1 cellular context compared by ENCODE assay signal in the genomic region with DNA sequence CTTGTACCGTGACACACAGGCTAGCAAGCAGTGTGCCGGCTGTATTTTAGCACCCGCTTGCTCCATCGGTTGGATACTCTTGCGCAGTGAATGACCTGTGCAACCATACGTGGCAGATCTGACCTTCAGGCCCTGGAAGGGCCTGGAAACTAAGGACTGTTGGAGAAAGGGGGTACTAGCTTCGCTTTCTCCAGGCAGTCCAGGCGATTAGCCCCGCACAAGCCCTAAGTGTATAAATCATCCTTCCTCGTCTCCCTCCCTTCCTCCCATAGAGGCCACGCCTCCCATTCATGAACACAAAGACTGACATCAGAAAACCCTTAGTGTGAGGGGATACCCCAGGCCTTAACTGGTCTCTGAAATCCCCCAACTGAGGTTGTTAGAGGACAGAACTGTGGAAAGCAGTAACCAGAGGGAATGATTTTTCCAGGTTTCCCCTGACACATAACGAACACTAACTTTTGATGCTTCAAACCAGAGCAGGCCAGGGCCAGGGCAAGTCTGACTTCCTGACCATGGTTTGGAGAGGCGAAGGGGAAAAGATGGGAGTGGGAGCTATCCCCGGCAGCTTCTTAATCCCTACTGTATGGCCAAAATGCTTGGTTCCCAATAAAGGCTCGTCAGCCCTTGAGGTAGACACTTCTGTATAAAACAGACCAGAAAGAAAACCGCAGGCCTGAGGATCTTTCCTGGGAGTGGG.
TF ChIP-seq lines count a peak whose summit lies in the region.

No MANE protein-coding gene starts in this region.

TF ChIP-seq in HepG2, 621 proteins besides CTCF, POLR2A, EP300 and RAD21:
- TF ChIP-seq ISL2 (CRISPR knock-in tag; IDR thresholded peaks at IDR 0.05) (no peak), ZNF136 (CRISPR knock-in tag; IDR thresholded peaks at IDR 0.05; ENCODE audit: low read depth) (0 out of 2 replicates have a peak, but pooled peaks have one; percentile 18), ZNF333 (CRISPR knock-in tag; IDR thresholded peaks at IDR 0.05; ENCODE audit: borderline replicate concordance) (0 out of 2 replicates have a peak, but pooled peaks have one; percentile 11)
